10 cellular contexts compared by ENCODE assay signal in the genomic region with DNA sequence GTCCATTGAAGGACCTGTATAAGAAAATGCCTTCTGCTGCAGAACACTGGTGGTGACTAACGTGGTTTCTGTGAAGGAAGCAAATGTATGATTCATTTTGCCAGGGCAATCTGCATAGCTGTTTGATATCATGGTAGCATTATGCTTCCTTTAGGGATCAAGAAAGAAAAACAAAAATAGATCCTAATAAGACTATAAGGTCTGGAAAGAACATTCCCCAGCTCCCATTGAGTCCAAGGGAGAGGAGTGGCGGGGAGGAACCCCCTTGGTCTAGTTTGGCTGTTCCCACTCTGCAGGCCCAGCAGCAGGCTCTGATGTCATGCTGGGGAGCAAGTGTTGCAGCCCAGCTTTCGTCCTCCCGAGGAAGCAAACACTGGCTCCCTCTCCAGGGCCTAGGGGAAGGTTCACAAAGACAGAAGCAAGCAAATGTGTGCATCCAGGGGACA.
A peak's percentile ranks its signal among the peaks of the same experiment; 100 is the strongest.
DNase-seq lines count a peak whose midpoint lies in the region; FAIRE-seq and TF ChIP-seq lines count a peak whose summit lies in the region.
"Had no signal": no experiment of that assay in that cellular context is flagged by ENCODE, and none has a peak within 500 bp of the region (broad histone marks: within the 10 kb centered on the region; RNA-seq: fewer than 3 reads in every experiment).

No MANE protein-coding gene starts in this region.

- peak overlapping the region in 1 of 7 donors; percentile 2 for H3K4me3 Mint-ChIP-seq in CD8-positive, alpha-beta memory T cell

- H3K9me3 ChIP-seq in osteoblast (ENCODE audit: low read depth, low read length), result no peaks in the 10 kb centered on the region
- no peaks in the 10 kb centered on the region for H3K9me3 ChIP-seq in CD8-positive, alpha-beta memory T cell (ENCODE audit: low read length)
- H3K9me3 ChIP-seq: neutrophil, vagina had no signal

- H3K4me3 ChIP-seq in H7 (ENCODE audit: insufficient read depth, low read depth, low read length) (no peak overlapping the region), epithelial cell of proximal tubule (ENCODE audit: low read depth, low read length) (no peak overlapping the region), osteoblast (ENCODE audit: insufficient read depth, low read length) (no peak overlapping the region)
- H3K4me3 ChIP-seq in CD8-positive, alpha-beta memory T cell (ENCODE audit: low read length), result no peak overlapping the region
- H3K4me3 ChIP-seq: vagina had no signal

- peak overlapping the region; percentile 9 for H2AFZ ChIP-seq in osteoblast (ENCODE audit: low read length)

- no peaks in the 10 kb centered on the region for H3K9me3 Mint-ChIP-seq in CD8-positive, alpha-beta memory T cell

- H3K36me3 Mint-ChIP-seq in CD8-positive, alpha-beta memory T cell, result no peaks in the 10 kb centered on the region

- no peaks in the 10 kb centered on the region for H3K27me3 ChIP-seq in H7 (ENCODE audit: control insufficient read depth, insufficient read depth, low read length)
- H3K27me3 ChIP-seq in osteoblast (ENCODE audit: insufficient read depth, low read length), result peaks cover 5% of the 10 kb centered on the region
- no peaks in the 10 kb centered on the region for H3K27me3 ChIP-seq in CD8-positive, alpha-beta memory T cell (ENCODE audit: insufficient read depth, low read length, poor library complexity, severe bottlenecking)
- H3K27me3 ChIP-seq: neutrophil, vagina had no signal

- no peaks in the 10 kb centered on the region for H3K4me1 Mint-ChIP-seq in CD8-positive, alpha-beta memory T cell

- H3K27me3 Mint-ChIP-seq in CD8-positive, alpha-beta memory T cell, result peaks cover under 1 to 10% of the 10 kb centered on the region in 2 donors

- CTCF ChIA-PET in CD8-positive, alpha-beta memory T cell (lab: Charles Lee), result interaction anchor here (0.7 to 3.5 kb wide), 28 partner anchors 9 to 480 kb away, joined by 3 to 43 read pairs (median 5); partner anchors contain the start of gene GALNT7

- H3K4me1 ChIP-seq in osteoblast (ENCODE audit: insufficient read depth, low read length), result peaks cover 9% of the 10 kb centered on the region
- H3K4me1 ChIP-seq in CD8-positive, alpha-beta memory T cell (ENCODE audit: insufficient read depth, low read length), result no peaks in the 10 kb centered on the region
- H3K4me1 ChIP-seq: vagina had no signal

- peak overlapping the region; percentile 22 for H3K4me2 ChIP-seq in osteoblast (ENCODE audit: insufficient read depth, low read length)

- TF ChIP-seq CTCF in epithelial cell of proximal tubule (conservative IDR thresholded peaks at IDR 0.05; ENCODE audit: low read depth, low read length) (peak; percentile 29), osteoblast (IDR thresholded peaks at IDR 0.05; ENCODE audit: extremely low read depth, low read depth, low read length) (peak; percentile 30), D721Med (IDR thresholded peaks at IDR 0.05; ENCODE audit: insufficient read depth, missing control alignments) (no peak)

- no peak overlapping the region for H3K27ac Mint-ChIP-seq in CD8-positive, alpha-beta memory T cell

- no peaks in the 10 kb centered on the region for H4K20me1 ChIP-seq in osteoblast (ENCODE audit: insufficient read depth, low read length)

- no peaks in the 10 kb centered on the region for H3K79me2 ChIP-seq in osteoblast (ENCODE audit: insufficient read depth, low read length)

- DNase-seq in H7 (peak; percentile 70), OCI-M1 (lab: John Stamatoyannopoulos, UW) (peak; percentile 43), epithelial cell of proximal tubule (ENCODE audit: low read depth) (no peak), osteoblast (ENCODE audit: insufficient read length, low spot score, missing footprints) (peak; percentile 75), D721Med (ENCODE audit: insufficient read length, low spot score) (no peak), globus pallidus (ENCODE audit: low spot score) (no peak)
- no peak for DNase-seq in CD8-positive, alpha-beta memory T cell
- DNase-seq: NCI-H510A had no signal

- H3K27ac ChIP-seq in osteoblast (ENCODE audit: low read depth, low read length), result no peak overlapping the region
- no peak overlapping the region for H3K27ac ChIP-seq in CD8-positive, alpha-beta memory T cell (ENCODE audit: low read depth, low read length)
- H3K27ac ChIP-seq: neutrophil, vagina had no signal

- FAIRE-seq in D721Med (lab: Jason Lieb, UNC), result no peak

- POLR2A ChIA-PET in CD8-positive, alpha-beta memory T cell (lab: Charles Lee), result no interaction called here

- H3K36me3 ChIP-seq in H7 (replicated peaks; ENCODE audit: control insufficient read depth, insufficient read depth, low read length), result no peaks in the 10 kb centered on the region; the same call in 1 of the 2 replicates
- no peaks in the 10 kb centered on the region for H3K36me3 ChIP-seq in osteoblast (ENCODE audit: insufficient read depth, low read length)
- no peaks in the 10 kb centered on the region for H3K36me3 ChIP-seq in CD8-positive, alpha-beta memory T cell (ENCODE audit: insufficient read depth, low read length)
- H3K36me3 ChIP-seq: neutrophil, vagina had no signal

Comparison
In these comparisons a context has a peak if more than half of its experiments do, and no peak if none do; other contexts are left out.
1. DNase-seq: peak in H7 (single experiment), OCI-M1 (single experiment) and osteoblast (single experiment); none in epithelial cell of proximal tubule (single experiment), CD8-positive, alpha-beta memory T cell (0 of 5), D721Med (single experiment) and globus pallidus (single experiment).